Comparison of ENCODE assay signal across 8 cellular contexts in the genomic region with DNA sequence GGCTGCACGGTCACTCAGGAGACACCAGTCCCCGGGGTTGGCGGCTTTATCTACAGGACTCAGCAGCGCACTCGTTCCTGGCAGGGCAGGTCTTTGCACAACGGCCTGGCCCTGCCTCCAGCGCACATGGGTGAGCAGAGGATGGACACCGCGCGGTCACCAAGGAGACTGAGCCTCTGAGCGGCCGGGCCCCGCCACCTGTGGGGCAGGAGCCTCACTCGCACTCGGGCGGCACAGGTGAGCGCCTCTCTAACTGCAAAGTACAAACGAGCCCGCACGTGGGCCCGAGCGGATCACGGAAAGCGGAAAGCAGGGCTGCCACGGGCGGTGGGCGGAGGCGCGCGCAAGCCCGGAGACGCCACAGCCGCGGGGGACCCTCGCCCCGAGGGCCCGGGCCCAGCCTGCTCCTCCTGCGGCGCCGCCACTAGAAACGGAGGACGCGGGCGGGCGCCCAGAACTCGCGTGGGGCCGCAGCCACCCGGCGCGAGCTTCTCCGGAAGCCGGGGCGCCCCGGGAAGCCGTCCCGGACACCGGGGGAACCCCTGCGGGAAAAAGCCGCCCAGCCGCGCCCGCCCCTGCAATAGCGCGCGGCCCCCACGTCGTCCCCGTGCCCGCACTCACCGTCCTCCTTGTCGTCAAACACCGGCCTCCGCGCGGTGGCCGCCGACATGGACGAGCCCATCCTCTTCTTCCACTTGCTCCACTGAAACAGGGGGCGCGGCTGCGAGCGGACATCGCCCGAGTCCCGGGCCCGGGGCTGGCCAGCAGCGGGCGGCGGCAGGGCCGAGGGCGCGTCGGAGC. TPM values are rescaled to one million over a fixed set of nuclear protein-coding genes. Genes with fewer than 3 reads are reported as not detected.
A peak's percentile ranks its signal among the peaks of the same experiment; 100 is the strongest.
DNase-seq lines count a peak whose midpoint lies in the region; ATAC-seq and TF ChIP-seq lines count a peak whose summit lies in the region.

No MANE protein-coding gene starts in this region.

- ATAC-seq in HG02588 (IDR thresholded peaks at IDR 0.05; ENCODE audit: unreplicated experiment) (peak; percentile 15), heart left ventricle (peak in 1 of 4 donors; percentile 9), psoas muscle (no peak)

- no peaks in the 10 kb centered on the region for H3K27me3 ChIP-seq in heart left ventricle
- peaks cover 0 to 24% (median 0%) of the 10 kb centered on the region in 3 donors for H3K27me3 ChIP-seq in psoas muscle (ENCODE audit: insufficient read depth in 3 of 3, low read length in 2 of 3)

- TF ChIP-seq CTCF in GM12875 (IDR thresholded peaks at IDR 0.05; ENCODE audit: borderline replicate concordance, insufficient read depth, low read depth, low read length), result no peak
- TF ChIP-seq CTCF in heart left ventricle (IDR thresholded peaks at IDR 0.05), result no peak
- no peak for TF ChIP-seq CTCF in psoas muscle (IDR thresholded peaks at IDR 0.05)

- peaks cover 0 to 24% (median 15%) of the 10 kb centered on the region in 12 donors for H3K4me1 ChIP-seq in heart left ventricle
- peaks cover 11% of the 10 kb centered on the region for H3K4me1 ChIP-seq in psoas muscle

- DNase-seq in NCI-H526 (lab: John Stamatoyannopoulos, UW) (peak; percentile 35 to 86), activated gamma-delta T cell treated with Interleukin-2 at 50 U/mL for 16 hours (peak; percentile 29), heart left ventricle (peak; percentile 36 to 75 (median 56)), psoas muscle (peak; percentile 53 to 71), NCI-H2171 treated with DMSO at 0.1 percent for 48 hours (lab: John Stamatoyannopoulos, UW) (no peak), foreskin melanocyte (no peak)

- TF ChIP-seq POLR2A in heart left ventricle (IDR thresholded peaks at IDR 0.05), result no peak

- intact Hi-C loops in heart left ventricle (cut with DNase I), result loop anchor here in 1 of 10 donors (5.0 kb wide), 1 partner anchor 85 kb away; no protein-coding TSS in a partner anchor
- intact Hi-C loops in psoas muscle (cut with DNase I), result loop anchor here in 1 of 2 donors (5.0 kb wide), 1 partner anchor 45 kb away; no protein-coding TSS in a partner anchor

- H3K9me3 ChIP-seq in heart left ventricle, result no peaks in the 10 kb centered on the region
- H3K9me3 ChIP-seq in psoas muscle, result no peaks in the 10 kb centered on the region

- H3K27ac ChIP-seq in heart left ventricle (peak overlapping the region in 2 of 12 donors; percentile 28 to 31), psoas muscle (no peak overlapping the region)

- H3K4me3 ChIP-seq in GM12875 (ENCODE audit: low read depth, low read length) (peak overlapping the region; percentile 44), heart left ventricle (peak overlapping the region; percentile 53 to 98 (median 87)), psoas muscle (peak overlapping the region; percentile 82)

- 3% methylated on average over 63 to 94 of the region's 94 CpGs for WGBS in heart left ventricle, 4 donors
- 6 to 7% (median 6%) methylated on average over 64 to 94 of the region's 94 CpGs for WGBS in psoas muscle, 3 donors

- no peaks in the 10 kb centered on the region for H3K36me3 ChIP-seq in heart left ventricle
- H3K36me3 ChIP-seq in psoas muscle (ENCODE audit: insufficient read depth in 1 of 2, low read depth in 1 of 2), result no peaks in the 10 kb centered on the region

RNA-seq across cellular contexts. Expression of a gene that starts 0.6 kb away (rescaled TPM):
- total RNA-seq in heart left ventricle, result 1 to 10 TPM; 3.8 to 9.8 (median 6.2) TPM
- 1 to 10 TPM; 4.7 to 8.2 TPM for polyA plus RNA-seq in heart left ventricle
- 1 to 10 TPM; 5.6 to 7.0 (median 6.1) TPM for total RNA-seq in psoas muscle
- polyA plus RNA-seq in psoas muscle, result 10 to 100 TPM in 1 of 3 donors, 1 to 10 TPM in 2; 3.6 to 11.7 (median 8.1) TPM

RNA-seq across cellular contexts. Expression of a gene that starts 24.8 kb away (rescaled TPM):
- 1 to 10 TPM; 2.6 to 8.9 (median 5.0) TPM for total RNA-seq in heart left ventricle
- 1 to 10 TPM; 5.1 to 7.6 TPM for polyA plus RNA-seq in heart left ventricle
- total RNA-seq in psoas muscle, result 1 to 10 TPM; 2.2 to 2.9 (median 2.4) TPM
- 1 to 10 TPM; 2.3 to 8.3 (median 4.3) TPM for polyA plus RNA-seq in psoas muscle

Comparison
In these comparisons a context has a peak if more than half of its experiments do, and no peak if none do; other contexts are left out.
1. DNase-seq: peak in NCI-H526 (2 of 2), activated gamma-delta T cell treated with Interleukin-2 at 50 U/mL for 16 hours (single experiment), heart left ventricle (5 of 5) and psoas muscle (2 of 2); none in NCI-H2171 treated with DMSO at 0.1 percent for 48 hours (single experiment) and foreskin melanocyte (single experiment).
2. Peak in every context shown above with its lines, with median percentiles within 50 percentile points of each other: H3K4me3 ChIP-seq.